Comparison of ENCODE assay signal across 1 cellular context in genomic region chr2:200159829-200160781, GRCh38.
TF ChIP-seq lines count a peak whose summit lies in the region.

No MANE protein-coding gene starts in this region.

TF ChIP-seq in GM23338, 12 proteins besides CTCF, POLR2A, EP300 and RAD21 (continued from another document):
- TF ChIP-seq, protein P1, sequence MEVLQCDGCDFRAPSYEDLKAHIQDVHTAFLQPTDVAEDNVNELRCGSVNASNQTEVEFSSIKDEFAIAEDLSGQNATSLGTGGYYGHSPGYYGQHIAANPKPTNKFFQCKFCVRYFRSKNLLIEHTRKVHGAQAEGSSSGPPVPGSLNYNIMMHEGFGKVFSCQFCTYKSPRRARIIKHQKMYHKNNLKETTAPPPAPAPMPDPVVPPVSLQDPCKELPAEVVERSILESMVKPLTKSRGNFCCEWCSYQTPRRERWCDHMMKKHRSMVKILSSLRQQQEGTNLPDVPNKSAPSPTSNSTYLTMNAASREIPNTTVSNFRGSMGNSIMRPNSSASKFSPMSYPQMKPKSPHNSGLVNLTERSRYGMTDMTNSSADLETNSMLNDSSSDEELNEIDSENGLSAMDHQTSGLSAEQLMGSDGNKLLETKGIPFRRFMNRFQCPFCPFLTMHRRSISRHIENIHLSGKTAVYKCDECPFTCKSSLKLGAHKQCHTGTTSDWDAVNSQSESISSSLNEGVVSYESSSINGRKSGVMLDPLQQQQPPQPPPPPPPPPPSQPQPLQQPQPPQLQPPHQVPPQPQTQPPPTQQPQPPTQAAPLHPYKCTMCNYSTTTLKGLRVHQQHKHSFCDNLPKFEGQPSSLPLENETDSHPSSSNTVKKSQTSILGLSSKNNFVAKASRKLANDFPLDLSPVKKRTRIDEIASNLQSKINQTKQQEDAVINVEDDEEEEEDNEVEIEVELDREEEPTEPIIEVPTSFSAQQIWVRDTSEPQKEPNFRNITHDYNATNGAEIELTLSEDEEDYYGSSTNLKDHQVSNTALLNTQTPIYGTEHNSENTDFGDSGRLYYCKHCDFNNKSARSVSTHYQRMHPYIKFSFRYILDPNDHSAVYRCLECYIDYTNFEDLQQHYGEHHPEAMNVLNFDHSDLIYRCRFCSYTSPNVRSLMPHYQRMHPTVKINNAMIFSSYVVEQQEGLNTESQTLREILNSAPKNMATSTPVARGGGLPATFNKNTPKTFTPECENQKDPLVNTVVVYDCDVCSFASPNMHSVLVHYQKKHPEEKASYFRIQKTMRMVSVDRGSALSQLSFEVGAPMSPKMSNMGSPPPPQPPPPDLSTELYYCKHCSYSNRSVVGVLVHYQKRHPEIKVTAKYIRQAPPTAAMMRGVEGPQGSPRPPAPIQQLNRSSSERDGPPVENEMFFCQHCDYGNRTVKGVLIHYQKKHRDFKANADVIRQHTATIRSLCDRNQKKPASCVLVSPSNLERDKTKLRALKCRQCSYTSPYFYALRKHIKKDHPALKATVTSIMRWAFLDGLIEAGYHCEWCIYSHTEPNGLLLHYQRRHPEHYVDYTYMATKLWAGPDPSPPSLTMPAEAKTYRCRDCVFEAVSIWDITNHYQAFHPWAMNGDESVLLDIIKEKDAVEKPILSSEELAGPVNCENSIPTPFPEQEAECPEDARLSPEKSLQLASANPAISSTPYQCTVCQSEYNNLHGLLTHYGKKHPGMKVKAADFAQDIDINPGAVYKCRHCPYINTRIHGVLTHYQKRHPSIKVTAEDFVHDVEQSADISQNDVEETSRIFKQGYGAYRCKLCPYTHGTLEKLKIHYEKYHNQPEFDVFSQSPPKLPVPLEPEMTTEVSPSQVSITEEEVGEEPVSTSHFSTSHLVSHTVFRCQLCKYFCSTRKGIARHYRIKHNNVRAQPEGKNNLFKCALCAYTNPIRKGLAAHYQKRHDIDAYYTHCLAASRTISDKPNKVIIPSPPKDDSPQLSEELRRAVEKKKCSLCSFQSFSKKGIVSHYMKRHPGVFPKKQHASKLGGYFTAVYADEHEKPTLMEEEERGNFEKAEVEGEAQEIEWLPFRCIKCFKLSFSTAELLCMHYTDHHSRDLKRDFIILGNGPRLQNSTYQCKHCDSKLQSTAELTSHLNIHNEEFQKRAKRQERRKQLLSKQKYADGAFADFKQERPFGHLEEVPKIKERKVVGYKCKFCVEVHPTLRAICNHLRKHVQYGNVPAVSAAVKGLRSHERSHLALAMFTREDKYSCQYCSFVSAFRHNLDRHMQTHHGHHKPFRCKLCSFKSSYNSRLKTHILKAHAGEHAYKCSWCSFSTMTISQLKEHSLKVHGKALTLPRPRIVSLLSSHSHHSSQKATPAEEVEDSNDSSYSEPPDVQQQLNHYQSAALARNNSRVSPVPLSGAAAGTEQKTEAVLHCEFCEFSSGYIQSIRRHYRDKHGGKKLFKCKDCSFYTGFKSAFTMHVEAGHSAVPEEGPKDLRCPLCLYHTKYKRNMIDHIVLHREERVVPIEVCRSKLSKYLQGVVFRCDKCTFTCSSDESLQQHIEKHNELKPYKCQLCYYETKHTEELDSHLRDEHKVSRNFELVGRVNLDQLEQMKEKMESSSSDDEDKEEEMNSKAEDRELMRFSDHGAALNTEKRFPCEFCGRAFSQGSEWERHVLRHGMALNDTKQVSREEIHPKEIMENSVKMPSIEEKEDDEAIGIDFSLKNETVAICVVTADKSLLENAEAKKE (CRISPR knock-in tag; IDR thresholded peaks at IDR 0.05), result no peak
